Comparison of ENCODE assay signal across 8 cellular contexts in genomic region chr19:44304659-44305193, GRCh38. TPM values are rescaled to one million over a fixed set of nuclear protein-coding genes. Genes with fewer than 3 reads are reported as not detected.
A peak's percentile ranks its signal among the peaks of the same experiment; 100 is the strongest.
DNase-seq lines count a peak whose midpoint lies in the region; ATAC-seq and TF ChIP-seq lines count a peak whose summit lies in the region.

Gene ZNF235, minus strand, starts transcription at chr19:44305025. Its CDS starts 1,621 bp downstream, at chr19:44303404.

- DNase-seq in BJ (ENCODE audit: low read depth) (peak; percentile 87), GM19240 (ENCODE audit: insufficient read length, low spot score) (peak; percentile 80), NCI-H526 treated with DMSO at 0.1 percent for 48 hours (lab: John Stamatoyannopoulos, UW) (peak; percentile 86), right lobe of liver (peak; percentile 85 to 92 (median 92))
- DNase-seq in activated CD4-positive, alpha-beta T cell treated with anti-CD3 and anti-CD28 coated beads, Interleukin-2, amount 50 U/mL, for 48 hours = peak; percentile 73 to 81
- peak; percentile 82 for DNase-seq in stimulated activated CD4-positive, alpha-beta T cell treated with anti-CD3 and anti-CD28 coated beads, Interleukin-4, amount 100 ng/mL, for 24 hours

- no peak for TF ChIP-seq POLR2A in right lobe of liver (IDR thresholded peaks at IDR 0.05)

- peak within 1 kb of the TSS; percentile 65 to 80 for H3K9ac ChIP-seq in duodenal mucosa (ENCODE audit: low read depth in 1 of 2, low read length in 2 of 2)

- intact Hi-C loops in right lobe of liver (cut with DNase I) = no loop called here

- peaks cover 4 to 10% of the 10 kb centered on the region in 2 donors for H3K4me1 ChIP-seq in duodenal mucosa (ENCODE audit: control insufficient read depth in 1 of 2, insufficient read depth in 2 of 2, low read length in 2 of 2)
- peaks cover 0 to 6% (median 0%) of the 10 kb centered on the region in 4 donors for H3K4me1 ChIP-seq in right lobe of liver

- no peaks in the 10 kb centered on the region for H3K36me3 ChIP-seq in BJ (ENCODE audit: control insufficient read depth, insufficient read depth, low read length)
- H3K36me3 ChIP-seq in duodenal mucosa (ENCODE audit: control insufficient read depth in 1 of 2, insufficient read depth in 2 of 2, low read length in 2 of 2) = peaks cover 5 to 16% of the 10 kb centered on the region in 2 donors
- peaks cover 0 to 8% (median 2%) of the 10 kb centered on the region in 4 donors for H3K36me3 ChIP-seq in right lobe of liver

- TF ChIP-seq CTCF in BJ (IDR thresholded peaks at IDR 0.05; ENCODE audit: insufficient read depth, low read depth, low read length) (no peak), right lobe of liver (IDR thresholded peaks at IDR 0.05) (no peak)

- WGBS in right lobe of liver (ENCODE audit: insufficient coverage, low coverage, low lambda C conversion rate, missing lambda C conversion rate) = 0% methylated on average over 21 of the region's 31 CpGs

- H3K27me3 ChIP-seq in BJ (ENCODE audit: control insufficient read depth, insufficient read depth, low read length) = no peaks in the 10 kb centered on the region
- H3K27me3 ChIP-seq in duodenal mucosa (ENCODE audit: control insufficient read depth in 1 of 2, insufficient read depth in 2 of 2, low read length in 2 of 2) = no peaks in the 10 kb centered on the region
- H3K27me3 ChIP-seq in right lobe of liver = no peaks in the 10 kb centered on the region

- H3K4me3 ChIP-seq in BJ (ENCODE audit: low read depth, low read length) (peak within 1 kb of the TSS; percentile 75), duodenal mucosa (ENCODE audit: low read depth in 1 of 2, low read length in 2 of 2) (peak within 1 kb of the TSS; percentile 89 to 94), right lobe of liver (peak within 1 kb of the TSS; percentile 85 to 94 (median 85))

- CTCF ChIA-PET in BJ (lab: Yijun Ruan, JAX) = no interaction called here

- peak; percentile 93 for ATAC-seq in HG03460 (IDR thresholded peaks at IDR 0.05; ENCODE audit: unreplicated experiment)
- peak; percentile 99 to 100 (median 100) for ATAC-seq in right lobe of liver

- peak within 1 kb of the TSS; percentile 27 for H3K27ac ChIP-seq in duodenal mucosa (ENCODE audit: low read depth, low read length)
- H3K27ac ChIP-seq in right lobe of liver = peak within 1 kb of the TSS in 1 of 3 donors; percentile 68

- POLR2A ChIA-PET in BJ (lab: Charles Lee) = no interaction called here

- H3K9me3 ChIP-seq in duodenal mucosa (ENCODE audit: control insufficient read depth in 1 of 2, low read length in 2 of 2) (peaks cover 4 to 5% of the 10 kb centered on the region in 2 donors), right lobe of liver (no peaks in the 10 kb centered on the region)

RNA-seq across cellular contexts. Expression of gene ZNF235, which starts in this region (rescaled TPM):
- polyA plus RNA-seq in BJ (2011; rRNA removed) = 1.3 and 2.7 TPM in 2 replicates
- polyA minus RNA-seq in BJ (2011; rRNA and poly(A)+ RNA removed) = 1.5 and 1.6 TPM in 2 replicates
- total RNA-seq in right lobe of liver = 1 to 10 TPM; 1.3 to 2.7 (median 1.9) TPM
